9 cellular contexts compared by ENCODE assay signal in genomic region chr6:163782436-163783003, GRCh38.
A peak's percentile ranks its signal among the peaks of the same experiment; 100 is the strongest.
DNase-seq lines count a peak whose midpoint lies in the region; ATAC-seq, FAIRE-seq and TF ChIP-seq lines count a peak whose summit lies in the region.
"Had no signal": no experiment of that assay in that cellular context is flagged by ENCODE, and none has a peak within 500 bp of the region (broad histone marks: within the 10 kb centered on the region; RNA-seq: fewer than 3 reads in every experiment).

No MANE protein-coding gene starts in this region.

- H3K4me3 ChIP-seq in BLaER1 (no peak overlapping the region), small intestine (ENCODE audit: low read depth in 1 of 2, low read length in 2 of 2) (no peak overlapping the region)

- no peak overlapping the region for H3K4me3 Mint-ChIP-seq in brain
- H3K4me3 Mint-ChIP-seq: T-helper 1 cell treated with Interleukin-12 subunit alpha and Interleukin-12 subunit beta and Interleukin-4 antibody, amounts not matched to agents 30 μg/mL and 1 μg/mL, for 36 hours had no signal

- no peak for FAIRE-seq in small intestine (lab: Jason Lieb, UNC)

- peak; percentile 19 for DNase-seq in GM20000 (ENCODE audit: low spot score)
- DNase-seq in GM19238 (ENCODE audit: insufficient read length, low spot score), result no peak
- DNase-seq in central memory CD4-positive, alpha-beta T cell, result no peak
- no peak for DNase-seq in small intestine
- DNase-seq in cerebellum (ENCODE audit: low spot score), result no peak

- H3K36me3 ChIP-seq in BLaER1 (no peaks in the 10 kb centered on the region), small intestine (ENCODE audit: control insufficient read depth in 2 of 2, insufficient read depth in 2 of 2, low read length in 2 of 2) (no peaks in the 10 kb centered on the region)

- no peak overlapping the region for H3K27ac ChIP-seq in BLaER1
- no peak overlapping the region for H3K27ac ChIP-seq in small intestine (ENCODE audit: low read depth in 1 of 2, low read length in 1 of 2)

- H3K9ac ChIP-seq in BLaER1, result no peak overlapping the region

- ATAC-seq in HG03196 (IDR thresholded peaks at IDR 0.05; ENCODE audit: unreplicated experiment), result peak; percentile 92

- peaks cover 6% of the 10 kb centered on the region for H3K36me3 Mint-ChIP-seq in brain

- no peaks in the 10 kb centered on the region for H3K27me3 ChIP-seq in BLaER1
- no peaks in the 10 kb centered on the region for H3K27me3 ChIP-seq in small intestine (ENCODE audit: control insufficient read depth in 2 of 2, insufficient read depth in 2 of 2, low read length in 2 of 2)

- H3K9me3 ChIP-seq in BLaER1, result 0 out of 2 replicates have a peak, but pooled peaks cover 3% of the 10 kb centered on the region
- no peaks in the 10 kb centered on the region for H3K9me3 ChIP-seq in small intestine (ENCODE audit: control insufficient read depth, low read depth)

- peaks cover 0 to 9% (median 3%) of the 10 kb centered on the region in 5 experiments for H3K9me3 Mint-ChIP-seq in brain
- H3K9me3 Mint-ChIP-seq: T-helper 1 cell treated with Interleukin-12 subunit alpha and Interleukin-12 subunit beta and Interleukin-4 antibody, amounts not matched to agents 30 μg/mL and 1 μg/mL, for 36 hours had no signal

- 60 to 67% (median 61%) methylated on average over 7 of the region's 7 CpGs for WGBS in small intestine, 3 donors

- peaks cover 72% of the 10 kb centered on the region for H3K4me1 Mint-ChIP-seq in brain

- peak overlapping the region; percentile 61 for H3K4me2 ChIP-seq in BLaER1

- TF ChIP-seq CTCF in GM20000 (IDR thresholded peaks at IDR 0.05; ENCODE audit: extremely low read depth, missing control alignments) (no peak), brain (conservative IDR thresholded peaks at IDR 0.05) (no peak)

- peak overlapping the region in 3 of 5 experiments; percentile 38 to 74 (median 61) for H3K27ac Mint-ChIP-seq in brain
- H3K27ac Mint-ChIP-seq: T-helper 1 cell treated with Interleukin-12 subunit alpha and Interleukin-12 subunit beta and Interleukin-4 antibody, amounts not matched to agents 30 μg/mL and 1 μg/mL, for 36 hours had no signal

- H3K4me1 ChIP-seq in BLaER1, result peaks cover 19% of the 10 kb centered on the region
- no peaks in the 10 kb centered on the region for H3K4me1 ChIP-seq in small intestine (ENCODE audit: control insufficient read depth in 2 of 2, insufficient read depth in 1 of 2, low read depth in 1 of 2, low read length in 1 of 2)

- H3K27me3 Mint-ChIP-seq in brain, result no peaks in the 10 kb centered on the region

- no peaks in the 10 kb centered on the region for H4K20me1 ChIP-seq in BLaER1
